8 cellular contexts compared by ENCODE assay signal in genomic region chr4:70706516-70706915, GRCh38. TPM values are rescaled to one million over a fixed set of nuclear protein-coding genes. Genes with fewer than 3 reads are reported as not detected.
A peak's percentile ranks its signal among the peaks of the same experiment; 100 is the strongest.
DNase-seq lines count a peak whose midpoint lies in the region; ATAC-seq and TF ChIP-seq lines count a peak whose summit lies in the region.

No MANE protein-coding gene starts in this region.

- CTCF ChIA-PET in AG04450 (lab: Charles Lee), result interaction anchor here (0.5 kb wide), 1 partner anchor 86 kb away, joined by 3 read pairs; no protein-coding TSS in a partner anchor

- H3K36me3 ChIP-seq in HUES64 (ENCODE audit: insufficient read depth, low read length) (no peaks in the 10 kb centered on the region), breast epithelium (no peaks in the 10 kb centered on the region), muscle layer of duodenum (ENCODE audit: control insufficient read depth in 1 of 2, insufficient read depth in 2 of 2, low read length in 2 of 2) (no peaks in the 10 kb centered on the region)

- H3K4me3 ChIP-seq in AG04450 (ENCODE audit: low read depth, low read length) (peak overlapping the region; percentile 77), HUES64 (ENCODE audit: low read length) (peak overlapping the region; percentile 88), breast epithelium (peak overlapping the region; percentile 86 to 92 (median 87)), muscle layer of duodenum (ENCODE audit: low read depth in 1 of 2, low read length in 2 of 2) (peak overlapping the region; percentile 83 to 85)

- DNase-seq in AG04450 (ENCODE audit: low read depth, low spot score), result no peak
- no peak for DNase-seq in breast epithelium (ENCODE audit: low spot score in 2 of 2)
- DNase-seq in NCI-H774 (lab: John Stamatoyannopoulos, UW), result no peak
- DNase-seq in NCI-H510A (lab: John Stamatoyannopoulos, UW), result no peak
- DNase-seq in NCI-H2107 treated with DMSO at 0.1 percent for 48 hours (lab: John Stamatoyannopoulos, UW; ENCODE audit: unreplicated experiment), result no peak

- TF ChIP-seq CTCF in AG04450 (IDR thresholded peaks at IDR 0.05; ENCODE audit: low read depth, low read length), result no peak
- no peak for TF ChIP-seq CTCF in breast epithelium (IDR thresholded peaks at IDR 0.05)

- POLR2A ChIA-PET in AG04450 (lab: Yijun Ruan, JAX), result interaction anchor here (0.6 to 3.5 kb wide), 3 partner anchors 16 to 94 kb away, joined by 3 to 13 read pairs (median 3); partner anchors contain the start of gene RUFY3

- H3K4me1 ChIP-seq in HUES64 (ENCODE audit: insufficient read depth, low read length) (peaks cover 21% of the 10 kb centered on the region; the same call in 1 of the 2 replicates), breast epithelium (no peaks in the 10 kb centered on the region), muscle layer of duodenum (ENCODE audit: control insufficient read depth in 1 of 2, insufficient read depth in 2 of 2, low read length in 2 of 2) (peaks cover 8 to 11% of the 10 kb centered on the region in 2 donors)

- H3K27me3 ChIP-seq in AG04450 (ENCODE audit: control insufficient read depth, insufficient read depth, low read length) (no peaks in the 10 kb centered on the region), HUES64 (ENCODE audit: insufficient read depth, low read length) (no peaks in the 10 kb centered on the region), breast epithelium (no peaks in the 10 kb centered on the region), muscle layer of duodenum (ENCODE audit: low read depth, low read length) (no peaks in the 10 kb centered on the region)

- no peaks in the 10 kb centered on the region for H3K9me3 ChIP-seq in AG04450 (ENCODE audit: control insufficient read depth, insufficient read depth, low read length)
- no peaks in the 10 kb centered on the region for H3K9me3 ChIP-seq in HUES64 (ENCODE audit: insufficient read depth, low read depth, low read length)
- H3K9me3 ChIP-seq in breast epithelium, result no peaks in the 10 kb centered on the region
- H3K9me3 ChIP-seq in muscle layer of duodenum (ENCODE audit: control insufficient read depth in 1 of 2, low read length in 2 of 2), result no peaks in the 10 kb centered on the region

- H3K9ac ChIP-seq in HUES64 (ENCODE audit: low read depth, low read length), result 0 out of 2 replicates have a peak overlapping the region, but pooled peaks have one; percentile 84

- intact Hi-C loops in breast epithelium (cut with DNase I; ENCODE audit: low total_unique reads), result no loop called here

- ATAC-seq in HG03439 (IDR thresholded peaks at IDR 0.05; ENCODE audit: unreplicated experiment), result no peak

- H3K27ac ChIP-seq in AG04450 (ENCODE audit: low read depth, low read length) (no peak overlapping the region), HUES64 (ENCODE audit: low read depth, low read length) (no peak overlapping the region), breast epithelium (peak overlapping the region; percentile 94 to 98), muscle layer of duodenum (ENCODE audit: low read length) (peak overlapping the region; percentile 90)

- no CpG with 5 or more reads among the region's 1 CpG for WGBS in HUES64

- no peak for TF ChIP-seq POLR2A in breast epithelium (IDR thresholded peaks at IDR 0.05)

RNA-seq across cellular contexts. Expression of gene RUFY3, which starts 15.2 kb away (rescaled TPM):
- 39.1 and 57.9 TPM in 2 replicates for polyA plus RNA-seq in AG04450 (2011; rRNA removed)
- polyA minus RNA-seq in AG04450 (2011; rRNA and poly(A)+ RNA removed), result 36.0 and 42.0 TPM in 2 replicates
- polyA plus RNA-seq in HUES64 (2013, experiment 1 of 2), result 24.7 TPM
- polyA plus RNA-seq in HUES64 (2013, experiment 2 of 2), result 34.6 TPM
- total RNA-seq in breast epithelium, result 10 to 100 TPM; 60.0 to 95.9 (median 83.6) TPM

RNA-seq across cellular contexts. Expression of gene UTP3, which starts 18.2 kb away (rescaled TPM):
- polyA plus RNA-seq in AG04450 (2011; rRNA removed), result 24.3 and 27.1 TPM in 2 replicates
- 7.5 and 10.6 TPM in 2 replicates for polyA minus RNA-seq in AG04450 (2011; rRNA and poly(A)+ RNA removed)
- polyA plus RNA-seq in HUES64 (2013, experiment 1 of 2), result 38.2 TPM
- polyA plus RNA-seq in HUES64 (2013, experiment 2 of 2), result 45.2 TPM
- 10 to 100 TPM; 18.9 to 22.0 (median 19.3) TPM for total RNA-seq in breast epithelium

RNA-seq across cellular contexts. Expression of gene JCHAIN, which starts 40.2 kb away (rescaled TPM):
- 0.61 and 1.1 TPM in 2 replicates for polyA plus RNA-seq in AG04450 (2011; rRNA removed)
- polyA minus RNA-seq in AG04450 (2011; rRNA and poly(A)+ RNA removed), result 0.22 TPM in 1 of 2 replicates, not detected in the other
- not detected for polyA plus RNA-seq in HUES64 (2013, experiment 1 of 2)
- not detected for polyA plus RNA-seq in HUES64 (2013, experiment 2 of 2)
- total RNA-seq in breast epithelium, result 100 to 1,000 TPM in 2 of 3 donors, 10 to 100 TPM in 1; 10.1 to 700 (median 337) TPM

Comparison
In these comparisons a context has a peak if more than half of its experiments do, and no peak if none do; other contexts are left out.
1. H3K27ac ChIP-seq: peak in breast epithelium (2 of 2) and muscle layer of duodenum (single experiment); none in AG04450 (single experiment) and HUES64 (single experiment).
2. Peak in every context shown above with its lines, with median percentiles within 50 percentile points of each other: H3K4me3 ChIP-seq.